8 cellular contexts compared by ENCODE assay signal in genomic region chr15:70493787-70494514, GRCh38.
DNase-seq lines count a peak whose midpoint lies in the region; ATAC-seq, FAIRE-seq and TF ChIP-seq lines count a peak whose summit lies in the region.
"Had no signal": no experiment of that assay in that cellular context is flagged by ENCODE, and none has a peak within 500 bp of the region (broad histone marks: within the 10 kb centered on the region; RNA-seq: fewer than 3 reads in every experiment).

No MANE protein-coding gene starts in this region.

- no peak overlapping the region for H3K4me2 ChIP-seq in MM.1S (ENCODE audit: low read depth, low read length)
- peak overlapping the region; percentile 32 for H3K4me2 ChIP-seq in neural progenitor cell

- no peak overlapping the region for H3K4me3 ChIP-seq in MM.1S (ENCODE audit: low read length)
- H3K4me3 ChIP-seq in neural progenitor cell, result no peak overlapping the region

- H3K9me3 ChIP-seq in MM.1S (replicated peaks; ENCODE audit: insufficient read depth, low read length), result no peaks in the 10 kb centered on the region
- no peaks in the 10 kb centered on the region for H3K9me3 ChIP-seq in neural progenitor cell (ENCODE audit: low read depth)

- peaks cover 27% of the 10 kb centered on the region for H3F3A ChIP-seq in MM.1S (ENCODE audit: insufficient read depth, low read length)
- peaks cover 14% of the 10 kb centered on the region for H3F3A ChIP-seq in neural progenitor cell (ENCODE audit: low read depth)

- peak overlapping the region in 3 of 5 experiments; percentile 72 to 85 (median 75) for H3K27ac Mint-ChIP-seq in brain
- H3K27ac Mint-ChIP-seq in neural progenitor cell, result peak overlapping the region; percentile 73

- FAIRE-seq in GM12891 (lab: Jason Lieb, UNC), result peak; percentile 38
- FAIRE-seq: H54 had no signal

- no peaks in the 10 kb centered on the region for H3K36me3 ChIP-seq in MM.1S (replicated peaks; ENCODE audit: insufficient read depth, low read length)
- no peaks in the 10 kb centered on the region for H3K36me3 ChIP-seq in neural progenitor cell

- H3K27me3 ChIP-seq in MM.1S (replicated peaks; ENCODE audit: insufficient read depth, low read length) (no peaks in the 10 kb centered on the region), neural progenitor cell (no peaks in the 10 kb centered on the region)

- H3K9ac ChIP-seq in MM.1S (ENCODE audit: low read length) (no peak overlapping the region), neural progenitor cell (no peak overlapping the region)

- H3K27me3 Mint-ChIP-seq in brain (peaks cover 18% of the 10 kb centered on the region), neural progenitor cell (ENCODE audit: insufficient read depth, low read depth) (peaks cover 12% of the 10 kb centered on the region)

- H3K36me3 Mint-ChIP-seq in brain (no peaks in the 10 kb centered on the region), neural progenitor cell (no peaks in the 10 kb centered on the region)

- TF ChIP-seq CTCF in MM.1S (IDR thresholded peaks at IDR 0.05; ENCODE audit: low read length) (no peak), brain (conservative IDR thresholded peaks at IDR 0.05) (no peak), neural progenitor cell (IDR thresholded peaks at IDR 0.05) (no peak)

- DNase-seq in GM12891 (ENCODE audit: insufficient read length, low spot score) (no peak), MM.1S (no peak), neural progenitor cell (ENCODE audit: low spot score) (no peak)
- DNase-seq in activated effector memory CD4-positive, alpha-beta T cell treated with anti-CD3 and anti-CD28 coated beads, Interleukin-2, amount 50 U/mL, for 16 hours, result no peak

- H3K4me1 Mint-ChIP-seq in brain (peaks cover 54% of the 10 kb centered on the region), neural progenitor cell (peaks cover 31% of the 10 kb centered on the region)

- H2AFZ ChIP-seq in MM.1S (ENCODE audit: low read length) (no peak overlapping the region), neural progenitor cell (replicated peaks) (no peak overlapping the region)

- ATAC-seq in HG02938 (IDR thresholded peaks at IDR 0.05; ENCODE audit: unreplicated experiment) (no peak), HG02970 (IDR thresholded peaks at IDR 0.05; ENCODE audit: low FRiP score, unreplicated experiment) (no peak)

- H3K79me2 ChIP-seq in MM.1S (ENCODE audit: low read length) (no peaks in the 10 kb centered on the region), neural progenitor cell (ENCODE audit: low read depth) (no peaks in the 10 kb centered on the region)

- H3K4me1 ChIP-seq in MM.1S (ENCODE audit: low read length), result peaks cover 37% of the 10 kb centered on the region
- peaks cover 16% of the 10 kb centered on the region for H3K4me1 ChIP-seq in neural progenitor cell

- no peak for TF ChIP-seq POLR2A in GM12891 (IDR thresholded peaks at IDR 0.05; ENCODE audit: low read depth, low read length)

- H3K9me3 Mint-ChIP-seq in brain (peaks cover 0 to 8% (median 0%) of the 10 kb centered on the region in 5 experiments), neural progenitor cell (no peaks in the 10 kb centered on the region)

- H3K27ac ChIP-seq in MM.1S (ENCODE audit: low read length) (peak overlapping the region; percentile 96; the same call in 1 of the 2 replicates), neural progenitor cell (no peak overlapping the region)

- H3K4me3 Mint-ChIP-seq in brain, result peak overlapping the region in 1 of 5 experiments; percentile 61
- H3K4me3 Mint-ChIP-seq in neural progenitor cell, result peak overlapping the region; percentile 60

- no peaks in the 10 kb centered on the region for H3K9me2 ChIP-seq in MM.1S (replicated peaks; ENCODE audit: insufficient read depth, low read length)

- no peaks in the 10 kb centered on the region for H4K20me1 ChIP-seq in MM.1S (ENCODE audit: insufficient read depth, low read length)
- no peaks in the 10 kb centered on the region for H4K20me1 ChIP-seq in neural progenitor cell (ENCODE audit: low read depth)

TF ChIP-seq in GM12891, 5 proteins besides CTCF, POLR2A, EP300 and RAD21:
- no peak for TF ChIP-seq POLR2AphosphoS5 (IDR thresholded peaks at IDR 0.05; ENCODE audit: low read depth, low read length)
- no peak for TF ChIP-seq SPI1 (IDR thresholded peaks at IDR 0.05; ENCODE audit: low read depth, low read length)
- TF ChIP-seq PAX5 (IDR thresholded peaks at IDR 0.05; ENCODE audit: insufficient read depth, low read length, severe bottlenecking), result no peak
- no peak for TF ChIP-seq POU2F2 (IDR thresholded peaks at IDR 0.05; ENCODE audit: low read depth, low read length)
- no peak for TF ChIP-seq TAF1 (IDR thresholded peaks at IDR 0.05; ENCODE audit: low read depth, low read length)
